ENCODE assay signal across 1 cellular context in the genomic region with DNA sequence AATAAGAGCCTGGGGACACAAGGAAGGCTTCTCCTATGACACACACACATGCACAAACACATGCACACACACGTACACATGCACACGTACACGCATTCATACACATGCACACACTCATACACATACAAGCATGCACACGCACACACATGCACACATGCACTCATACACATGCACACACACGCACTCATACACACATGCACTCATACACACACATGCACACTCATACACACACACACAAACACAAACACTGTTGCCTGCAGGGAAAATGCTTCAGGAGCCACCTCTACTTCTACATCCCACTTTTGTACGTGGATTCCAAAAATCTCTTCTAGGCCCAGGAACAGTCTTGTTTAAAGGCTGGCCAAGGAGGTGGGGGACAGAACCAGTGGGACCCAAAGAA.
A peak's percentile ranks its signal among the peaks of the same experiment; 100 is the strongest.
TF ChIP-seq lines count a peak whose summit lies in the region.

No MANE protein-coding gene starts in this region.

TF ChIP-seq in HEK293, 187 proteins besides CTCF, POLR2A, EP300 and RAD21 (continued from another document):
- 0 out of 2 replicates have a peak, but pooled peaks have one; percentile 23 for TF ChIP-seq ZSCAN5A (tag by site-specific recombination; IDR thresholded peaks at IDR 0.05)
- no peak for TF ChIP-seq SCRT2 (tag by site-specific recombination; IDR thresholded peaks at IDR 0.05)
- TF ChIP-seq, protein P1, sequence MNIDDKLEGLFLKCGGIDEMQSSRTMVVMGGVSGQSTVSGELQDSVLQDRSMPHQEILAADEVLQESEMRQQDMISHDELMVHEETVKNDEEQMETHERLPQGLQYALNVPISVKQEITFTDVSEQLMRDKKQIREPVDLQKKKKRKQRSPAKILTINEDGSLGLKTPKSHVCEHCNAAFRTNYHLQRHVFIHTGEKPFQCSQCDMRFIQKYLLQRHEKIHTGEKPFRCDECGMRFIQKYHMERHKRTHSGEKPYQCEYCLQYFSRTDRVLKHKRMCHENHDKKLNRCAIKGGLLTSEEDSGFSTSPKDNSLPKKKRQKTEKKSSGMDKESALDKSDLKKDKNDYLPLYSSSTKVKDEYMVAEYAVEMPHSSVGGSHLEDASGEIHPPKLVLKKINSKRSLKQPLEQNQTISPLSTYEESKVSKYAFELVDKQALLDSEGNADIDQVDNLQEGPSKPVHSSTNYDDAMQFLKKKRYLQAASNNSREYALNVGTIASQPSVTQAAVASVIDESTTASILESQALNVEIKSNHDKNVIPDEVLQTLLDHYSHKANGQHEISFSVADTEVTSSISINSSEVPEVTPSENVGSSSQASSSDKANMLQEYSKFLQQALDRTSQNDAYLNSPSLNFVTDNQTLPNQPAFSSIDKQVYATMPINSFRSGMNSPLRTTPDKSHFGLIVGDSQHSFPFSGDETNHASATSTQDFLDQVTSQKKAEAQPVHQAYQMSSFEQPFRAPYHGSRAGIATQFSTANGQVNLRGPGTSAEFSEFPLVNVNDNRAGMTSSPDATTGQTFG (tag by site-specific recombination; IDR thresholded peaks at IDR 0.05; ENCODE audit: borderline replicate concordance) = 0 out of 2 replicates have a peak, but pooled peaks have one; percentile 50
- TF ChIP-seq HOXD13 (CRISPR knock-in tag; IDR thresholded peaks at IDR 0.05; ENCODE audit: borderline replicate concordance) = no peak
- TF ChIP-seq ZNF521 (tag by site-specific recombination; IDR thresholded peaks at IDR 0.05) = peak; percentile 88; the same call in 1 of the 2 replicates
- no peak for TF ChIP-seq ZNF202 (tag by site-specific recombination; IDR thresholded peaks at IDR 0.05; ENCODE audit: borderline replicate concordance)
- no peak for TF ChIP-seq ZNF785 (tag by site-specific recombination; IDR thresholded peaks at IDR 0.05)
